16 cellular contexts compared by ENCODE assay signal in genomic region chr1:43944860-43945259, GRCh38. TPM values are rescaled to one million over a fixed set of nuclear protein-coding genes. Genes with fewer than 3 reads are reported as not detected.
DNase-seq lines count a peak whose midpoint lies in the region; ATAC-seq and TF ChIP-seq lines count a peak whose summit lies in the region.
"Had no signal": no experiment of that assay in that cellular context is flagged by ENCODE, and none has a peak within 500 bp of the region (broad histone marks: within the 10 kb centered on the region; RNA-seq: fewer than 3 reads in every experiment).

No MANE protein-coding gene starts in this region.

- H3K27me3 ChIP-seq in DOHH2 (ENCODE audit: control insufficient read depth, low read length) = no peaks in the 10 kb centered on the region
- H3K27me3 ChIP-seq in naive thymus-derived CD4-positive, alpha-beta T cell (ENCODE audit: control insufficient read depth in 2 of 2, insufficient read depth in 2 of 2, low read length in 2 of 2) = no peaks in the 10 kb centered on the region
- H3K27me3 ChIP-seq: gastrocnemius medialis, right lobe of liver had no signal

- no peaks in the 10 kb centered on the region for H3K9me2 ChIP-seq in DOHH2 (replicated peaks; ENCODE audit: control insufficient read depth, low read length)

- H3K4me3 Mint-ChIP-seq in T-helper 2 cell treated with Interferon-gamma antibody and Interleukin-4, amounts not matched to agents 5 μg/mL and 100 μg/mL, for 36 hours = peak overlapping the region; percentile 96
- H3K4me3 Mint-ChIP-seq in activated CD4-positive, alpha-beta memory T cell treated with anti-CD3 and anti-CD28 coated beads for 36 hours = peak overlapping the region; percentile 88
- peak overlapping the region in 6 of 10 donors; percentile 29 to 93 (median 57) for H3K4me3 Mint-ChIP-seq in naive thymus-derived CD4-positive, alpha-beta T cell

- CTCF ChIA-PET in activated CD4-positive, alpha-beta memory T cell treated with anti-CD3 and anti-CD28 coated beads for 36 hours (lab: Charles Lee) = interaction anchor here (0.9 to 5.8 kb wide), 6 partner anchors 8 to 415 kb away, joined by 3 to 122 read pairs (median 6); partner anchors contain the start of genes ARTN and KDM4A
- CTCF ChIA-PET in naive thymus-derived CD4-positive, alpha-beta T cell (lab: Charles Lee) = interaction anchor here (2.5 kb wide), 1 partner anchor 10 kb away, joined by 10 read pairs; no protein-coding TSS in a partner anchor

- no peaks in the 10 kb centered on the region for H3K36me3 Mint-ChIP-seq in T-helper 2 cell treated with Interferon-gamma antibody and Interleukin-4, amounts not matched to agents 5 μg/mL and 100 μg/mL, for 36 hours (ENCODE audit: low read depth)
- H3K36me3 Mint-ChIP-seq in activated CD4-positive, alpha-beta memory T cell treated with anti-CD3 and anti-CD28 coated beads for 36 hours = peaks cover 3% of the 10 kb centered on the region
- H3K36me3 Mint-ChIP-seq in naive thymus-derived CD4-positive, alpha-beta T cell = peaks cover 0 to 8% (median 4%) of the 10 kb centered on the region in 5 donors

- peak overlapping the region; percentile 93 for H3K4me2 ChIP-seq in DOHH2 (ENCODE audit: low read length)

- H3K4me1 ChIP-seq in DOHH2 (ENCODE audit: control insufficient read depth, low read length) = peaks cover 26% of the 10 kb centered on the region
- H3K4me1 ChIP-seq in naive thymus-derived CD4-positive, alpha-beta T cell (ENCODE audit: control insufficient read depth in 2 of 2, insufficient read depth in 2 of 2, low read length in 2 of 2) = peaks cover 17% of the 10 kb centered on the region in 2 donors

- H3K9me3 ChIP-seq in DOHH2 (ENCODE audit: control insufficient read depth, insufficient read depth, low read length) = no peaks in the 10 kb centered on the region
- H3K9me3 ChIP-seq in naive thymus-derived CD4-positive, alpha-beta T cell (ENCODE audit: control insufficient read depth in 2 of 3, low read length in 3 of 3) = no peaks in the 10 kb centered on the region
- H3K9me3 ChIP-seq: gastrocnemius medialis, right lobe of liver had no signal

- peak overlapping the region; percentile 44; the same call in 1 of the 2 replicates for H3K4me3 ChIP-seq in DOHH2 (ENCODE audit: low read length)
- H3K4me3 ChIP-seq in naive thymus-derived CD4-positive, alpha-beta T cell (ENCODE audit: low read length) = no peak overlapping the region

- H3K79me2 ChIP-seq in DOHH2 (ENCODE audit: control insufficient read depth, low read length) = peaks cover 40% of the 10 kb centered on the region

- no peak overlapping the region for H3K27ac Mint-ChIP-seq in T-helper 2 cell treated with Interferon-gamma antibody and Interleukin-4, amounts not matched to agents 5 μg/mL and 100 μg/mL, for 36 hours
- H3K27ac Mint-ChIP-seq in activated CD4-positive, alpha-beta memory T cell treated with anti-CD3 and anti-CD28 coated beads for 36 hours = peak overlapping the region; percentile 87
- H3K27ac Mint-ChIP-seq in naive thymus-derived CD4-positive, alpha-beta T cell = peak overlapping the region in 1 of 9 donors; percentile 29

- ATAC-seq in naive thymus-derived CD4-positive, alpha-beta T cell = no peak
- ATAC-seq: gastrocnemius medialis, right lobe of liver had no signal

- H3K4me1 Mint-ChIP-seq in T-helper 2 cell treated with Interferon-gamma antibody and Interleukin-4, amounts not matched to agents 5 μg/mL and 100 μg/mL, for 36 hours (ENCODE audit: low read depth) = peaks cover 28% of the 10 kb centered on the region
- peaks cover 36% of the 10 kb centered on the region for H3K4me1 Mint-ChIP-seq in activated CD4-positive, alpha-beta memory T cell treated with anti-CD3 and anti-CD28 coated beads for 36 hours (ENCODE audit: low read depth)
- peaks cover 33 to 53% (median 43%) of the 10 kb centered on the region in 7 donors for H3K4me1 Mint-ChIP-seq in naive thymus-derived CD4-positive, alpha-beta T cell

- H3K36me3 ChIP-seq in DOHH2 (ENCODE audit: control insufficient read depth, low read length) = peaks cover 14% of the 10 kb centered on the region
- H3K36me3 ChIP-seq in naive thymus-derived CD4-positive, alpha-beta T cell (ENCODE audit: control insufficient read depth in 2 of 3, insufficient read depth in 3 of 3, low read length in 3 of 3) = peaks cover 0 to 5% (median 0%) of the 10 kb centered on the region in 3 experiments

- H3F3A ChIP-seq in DOHH2 (ENCODE audit: control insufficient read depth, insufficient read depth) = no peaks in the 10 kb centered on the region

- no peaks in the 10 kb centered on the region for H3K9me3 Mint-ChIP-seq in T-helper 2 cell treated with Interferon-gamma antibody and Interleukin-4, amounts not matched to agents 5 μg/mL and 100 μg/mL, for 36 hours
- H3K9me3 Mint-ChIP-seq in activated CD4-positive, alpha-beta memory T cell treated with anti-CD3 and anti-CD28 coated beads for 36 hours = no peaks in the 10 kb centered on the region
- H3K9me3 Mint-ChIP-seq in naive thymus-derived CD4-positive, alpha-beta T cell = no peaks in the 10 kb centered on the region

- H4K20me1 ChIP-seq in DOHH2 (ENCODE audit: control insufficient read depth, insufficient read depth, low read depth, low read length) = no peaks in the 10 kb centered on the region

- no peak for TF ChIP-seq CTCF in DOHH2 (IDR thresholded peaks at IDR 0.05; ENCODE audit: low read depth, low read length, poor library complexity, severe bottlenecking)

- POLR2A ChIA-PET in activated CD4-positive, alpha-beta memory T cell treated with anti-CD3 and anti-CD28 coated beads for 36 hours (lab: Charles Lee) = no interaction called here
- POLR2A ChIA-PET in naive thymus-derived CD4-positive, alpha-beta T cell (lab: Charles Lee) = no interaction called here

- intact Hi-C loops in activated CD4-positive, alpha-beta memory T cell treated with anti-CD3 and anti-CD28 coated beads for 36 hours (cut with micrococcal nuclease) = loop anchor here (5.0 kb wide), 1 partner anchor 418 kb away; no protein-coding TSS in a partner anchor
- intact Hi-C loops in naive thymus-derived CD4-positive, alpha-beta T cell (cut with micrococcal nuclease) = loop anchor here (5.0 to 10.0 kb wide), 6 partner anchors 183 to 1260 kb away; partner anchors contain the start of genes CFAP57 (in 1 of the 2), EBNA1BP2 (in 1 of the 2), SLC2A1 (in 1 of the 2) and YBX1 (in 1 of the 2)

- DNase-seq in T-helper 2 cell treated with Interferon-gamma antibody and Interleukin-4, amounts not matched to agents 5 μg/mL and 100 μg/mL, for 36 hours (ENCODE audit: low spot score) = no peak
- DNase-seq in T-helper 2 cell = no peak
- DNase-seq in activated CD4-positive, alpha-beta memory T cell treated with anti-CD3 and anti-CD28 coated beads for 36 hours = no peak
- DNase-seq in naive thymus-derived CD4-positive, alpha-beta T cell = no peak
- DNase-seq in NCI-H2227 (lab: John Stamatoyannopoulos, UW; ENCODE audit: unreplicated experiment) = no peak
- no peak for DNase-seq in cortex of kidney (lab: John Stamatoyannopoulos, UW)
- DNase-seq in stimulated activated CD4-positive, alpha-beta T cell treated with anti-CD3 and anti-CD28 coated beads, Interleukin-2, amount 100 ng/mL, for 48 hours = no peak
- DNase-seq: DMS 273 treated with DMSO at 0.1 percent for 48 hours; gastrocnemius medialis; GM23248; NCI-H1092; NCI-H345; right lobe of liver; stimulated activated CD4-positive, alpha-beta T cell treated with anti-CD3 and anti-CD28 coated beads, Interleukin-4, amount 100 ng/mL, for 1 hour had no signal

- no peaks in the 10 kb centered on the region for H3K27me3 Mint-ChIP-seq in T-helper 2 cell treated with Interferon-gamma antibody and Interleukin-4, amounts not matched to agents 5 μg/mL and 100 μg/mL, for 36 hours (ENCODE audit: low read depth)
- H3K27me3 Mint-ChIP-seq in activated CD4-positive, alpha-beta memory T cell treated with anti-CD3 and anti-CD28 coated beads for 36 hours = no peaks in the 10 kb centered on the region
- H3K27me3 Mint-ChIP-seq in naive thymus-derived CD4-positive, alpha-beta T cell = no peaks in the 10 kb centered on the region

- no peak overlapping the region for H3K27ac ChIP-seq in DOHH2 (ENCODE audit: low read depth, low read length)
- H3K27ac ChIP-seq in naive thymus-derived CD4-positive, alpha-beta T cell (ENCODE audit: low read depth, low read length) = no peak overlapping the region
- H3K27ac ChIP-seq: GM23248, right lobe of liver had no signal

RNA-seq across cellular contexts. Expression of gene IPO13, which starts 1.9 kb away (rescaled TPM):
- 10 to 100 TPM; 13.3 TPM for total RNA-seq in activated CD4-positive, alpha-beta memory T cell treated with anti-CD3 and anti-CD28 coated beads for 36 hours
- 10 to 100 TPM; 10.1 to 32.3 (median 17.0) TPM for total RNA-seq in naive thymus-derived CD4-positive, alpha-beta T cell
- polyA plus RNA-seq in naive thymus-derived CD4-positive, alpha-beta T cell = 10 to 100 TPM; 13.0 to 15.2 TPM

RNA-seq across cellular contexts. Expression of gene ARTN, which starts 11.3 kb away (rescaled TPM):
- total RNA-seq in activated CD4-positive, alpha-beta memory T cell treated with anti-CD3 and anti-CD28 coated beads for 36 hours = not detected
- total RNA-seq in naive thymus-derived CD4-positive, alpha-beta T cell = 1 to 10 TPM in 1 of 5 experiments, under 1 TPM in 4; 0.51 to 2.2 (median 0.68) TPM
- not detected for polyA plus RNA-seq in naive thymus-derived CD4-positive, alpha-beta T cell
- polyA plus RNA-seq: AG04450, GM23248 had no signal

RNA-seq across cellular contexts. Expression of gene DPH2, which starts 24.9 kb away (rescaled TPM):
- total RNA-seq in activated CD4-positive, alpha-beta memory T cell treated with anti-CD3 and anti-CD28 coated beads for 36 hours = 10 to 100 TPM; 24.8 to 26.9 TPM
- total RNA-seq in naive thymus-derived CD4-positive, alpha-beta T cell = 10 to 100 TPM; 21.3 to 40.1 (median 29.4) TPM
- 10 to 100 TPM; 29.4 to 40.9 TPM for polyA plus RNA-seq in naive thymus-derived CD4-positive, alpha-beta T cell

RNA-seq across cellular contexts. Expression of gene ATP6V0B, which starts 29.9 kb away (rescaled TPM):
- total RNA-seq in activated CD4-positive, alpha-beta memory T cell treated with anti-CD3 and anti-CD28 coated beads for 36 hours = 10 to 100 TPM; 84.8 to 85.1 TPM
- 100 to 1,000 TPM in 2 of 5 experiments, 10 to 100 TPM in 3; 47.3 to 152 (median 69.3) TPM for total RNA-seq in naive thymus-derived CD4-positive, alpha-beta T cell
- 100 to 1,000 TPM; 147 to 166 TPM for polyA plus RNA-seq in naive thymus-derived CD4-positive, alpha-beta T cell

RNA-seq across cellular contexts. Expression of gene B4GALT2, which starts 34.1 kb away (rescaled TPM):
- total RNA-seq in activated CD4-positive, alpha-beta memory T cell treated with anti-CD3 and anti-CD28 coated beads for 36 hours = 10 to 100 TPM; 26.1 TPM
- total RNA-seq in naive thymus-derived CD4-positive, alpha-beta T cell = 10 to 100 TPM in 1 of 5 experiments, 1 to 10 TPM in 2, under 1 TPM in 2; 0.49 to 16.9 (median 1.6) TPM
- not detected for polyA plus RNA-seq in naive thymus-derived CD4-positive, alpha-beta T cell
